ENCODE assay signal across 1 cellular context in the genomic region with DNA sequence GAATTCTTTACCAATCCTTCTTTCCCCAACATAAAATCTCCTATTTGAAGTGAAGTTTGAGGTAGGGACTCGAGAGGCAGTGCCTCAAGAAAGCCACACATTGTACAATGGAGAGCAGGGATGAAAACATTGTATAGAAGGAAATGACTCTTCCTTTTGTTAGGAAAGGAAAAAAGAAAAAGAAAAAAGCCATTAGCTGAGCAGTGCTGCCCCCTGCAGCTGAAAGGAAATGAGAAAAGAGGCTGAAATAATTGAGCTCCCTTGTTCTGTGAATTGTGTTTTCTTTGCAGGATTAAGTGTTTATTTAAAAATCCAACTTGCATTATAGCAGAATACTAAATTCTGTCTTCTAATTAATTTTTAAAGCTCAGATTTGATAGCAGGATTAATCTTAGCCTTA.
TF ChIP-seq lines count a peak whose summit lies in the region.

No MANE protein-coding gene starts in this region.

TF ChIP-seq in GM23338, 12 proteins besides CTCF, POLR2A, EP300 and RAD21 (continued from another document):
- TF ChIP-seq, protein P1, sequence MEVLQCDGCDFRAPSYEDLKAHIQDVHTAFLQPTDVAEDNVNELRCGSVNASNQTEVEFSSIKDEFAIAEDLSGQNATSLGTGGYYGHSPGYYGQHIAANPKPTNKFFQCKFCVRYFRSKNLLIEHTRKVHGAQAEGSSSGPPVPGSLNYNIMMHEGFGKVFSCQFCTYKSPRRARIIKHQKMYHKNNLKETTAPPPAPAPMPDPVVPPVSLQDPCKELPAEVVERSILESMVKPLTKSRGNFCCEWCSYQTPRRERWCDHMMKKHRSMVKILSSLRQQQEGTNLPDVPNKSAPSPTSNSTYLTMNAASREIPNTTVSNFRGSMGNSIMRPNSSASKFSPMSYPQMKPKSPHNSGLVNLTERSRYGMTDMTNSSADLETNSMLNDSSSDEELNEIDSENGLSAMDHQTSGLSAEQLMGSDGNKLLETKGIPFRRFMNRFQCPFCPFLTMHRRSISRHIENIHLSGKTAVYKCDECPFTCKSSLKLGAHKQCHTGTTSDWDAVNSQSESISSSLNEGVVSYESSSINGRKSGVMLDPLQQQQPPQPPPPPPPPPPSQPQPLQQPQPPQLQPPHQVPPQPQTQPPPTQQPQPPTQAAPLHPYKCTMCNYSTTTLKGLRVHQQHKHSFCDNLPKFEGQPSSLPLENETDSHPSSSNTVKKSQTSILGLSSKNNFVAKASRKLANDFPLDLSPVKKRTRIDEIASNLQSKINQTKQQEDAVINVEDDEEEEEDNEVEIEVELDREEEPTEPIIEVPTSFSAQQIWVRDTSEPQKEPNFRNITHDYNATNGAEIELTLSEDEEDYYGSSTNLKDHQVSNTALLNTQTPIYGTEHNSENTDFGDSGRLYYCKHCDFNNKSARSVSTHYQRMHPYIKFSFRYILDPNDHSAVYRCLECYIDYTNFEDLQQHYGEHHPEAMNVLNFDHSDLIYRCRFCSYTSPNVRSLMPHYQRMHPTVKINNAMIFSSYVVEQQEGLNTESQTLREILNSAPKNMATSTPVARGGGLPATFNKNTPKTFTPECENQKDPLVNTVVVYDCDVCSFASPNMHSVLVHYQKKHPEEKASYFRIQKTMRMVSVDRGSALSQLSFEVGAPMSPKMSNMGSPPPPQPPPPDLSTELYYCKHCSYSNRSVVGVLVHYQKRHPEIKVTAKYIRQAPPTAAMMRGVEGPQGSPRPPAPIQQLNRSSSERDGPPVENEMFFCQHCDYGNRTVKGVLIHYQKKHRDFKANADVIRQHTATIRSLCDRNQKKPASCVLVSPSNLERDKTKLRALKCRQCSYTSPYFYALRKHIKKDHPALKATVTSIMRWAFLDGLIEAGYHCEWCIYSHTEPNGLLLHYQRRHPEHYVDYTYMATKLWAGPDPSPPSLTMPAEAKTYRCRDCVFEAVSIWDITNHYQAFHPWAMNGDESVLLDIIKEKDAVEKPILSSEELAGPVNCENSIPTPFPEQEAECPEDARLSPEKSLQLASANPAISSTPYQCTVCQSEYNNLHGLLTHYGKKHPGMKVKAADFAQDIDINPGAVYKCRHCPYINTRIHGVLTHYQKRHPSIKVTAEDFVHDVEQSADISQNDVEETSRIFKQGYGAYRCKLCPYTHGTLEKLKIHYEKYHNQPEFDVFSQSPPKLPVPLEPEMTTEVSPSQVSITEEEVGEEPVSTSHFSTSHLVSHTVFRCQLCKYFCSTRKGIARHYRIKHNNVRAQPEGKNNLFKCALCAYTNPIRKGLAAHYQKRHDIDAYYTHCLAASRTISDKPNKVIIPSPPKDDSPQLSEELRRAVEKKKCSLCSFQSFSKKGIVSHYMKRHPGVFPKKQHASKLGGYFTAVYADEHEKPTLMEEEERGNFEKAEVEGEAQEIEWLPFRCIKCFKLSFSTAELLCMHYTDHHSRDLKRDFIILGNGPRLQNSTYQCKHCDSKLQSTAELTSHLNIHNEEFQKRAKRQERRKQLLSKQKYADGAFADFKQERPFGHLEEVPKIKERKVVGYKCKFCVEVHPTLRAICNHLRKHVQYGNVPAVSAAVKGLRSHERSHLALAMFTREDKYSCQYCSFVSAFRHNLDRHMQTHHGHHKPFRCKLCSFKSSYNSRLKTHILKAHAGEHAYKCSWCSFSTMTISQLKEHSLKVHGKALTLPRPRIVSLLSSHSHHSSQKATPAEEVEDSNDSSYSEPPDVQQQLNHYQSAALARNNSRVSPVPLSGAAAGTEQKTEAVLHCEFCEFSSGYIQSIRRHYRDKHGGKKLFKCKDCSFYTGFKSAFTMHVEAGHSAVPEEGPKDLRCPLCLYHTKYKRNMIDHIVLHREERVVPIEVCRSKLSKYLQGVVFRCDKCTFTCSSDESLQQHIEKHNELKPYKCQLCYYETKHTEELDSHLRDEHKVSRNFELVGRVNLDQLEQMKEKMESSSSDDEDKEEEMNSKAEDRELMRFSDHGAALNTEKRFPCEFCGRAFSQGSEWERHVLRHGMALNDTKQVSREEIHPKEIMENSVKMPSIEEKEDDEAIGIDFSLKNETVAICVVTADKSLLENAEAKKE (CRISPR knock-in tag; IDR thresholded peaks at IDR 0.05), result no peak
- no peak for TF ChIP-seq NANOG (IDR thresholded peaks at IDR 0.05; ENCODE audit: borderline replicate concordance)
- no peak for TF ChIP-seq JUNB (IDR thresholded peaks at IDR 0.05; ENCODE audit: unreplicated experiment)
